Comparison of ENCODE assay signal across 8 cellular contexts in the genomic region with DNA sequence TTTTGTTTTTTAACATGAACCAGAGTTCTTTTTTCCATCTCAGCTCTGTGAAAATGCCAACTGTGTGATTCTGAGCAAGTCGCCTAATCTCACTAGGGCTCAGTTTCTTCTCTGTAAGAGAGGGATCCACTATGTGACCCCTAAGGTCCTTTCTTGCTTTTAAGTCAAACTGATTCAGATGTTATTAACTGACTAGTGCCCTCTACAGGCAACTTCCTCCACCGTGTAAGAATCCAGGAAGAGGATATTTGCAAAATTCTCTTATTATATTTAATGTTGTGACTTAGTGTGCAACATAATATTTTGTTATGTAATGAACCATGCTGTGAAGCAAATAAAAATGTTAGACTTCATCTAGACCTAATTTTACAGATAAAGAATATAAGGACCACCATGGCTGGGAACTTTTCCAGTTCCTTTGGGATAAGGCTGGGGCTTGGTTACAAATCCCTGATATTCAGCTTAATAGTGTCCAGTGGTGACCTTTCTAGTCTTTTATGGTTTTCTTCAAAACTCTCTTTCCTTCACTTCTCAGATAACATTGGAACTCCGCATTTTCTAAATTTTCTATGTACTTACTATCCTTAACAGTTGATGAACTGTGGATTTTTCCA.
DNase-seq lines count a peak whose midpoint lies in the region; ATAC-seq and TF ChIP-seq lines count a peak whose summit lies in the region.

No MANE protein-coding gene starts in this region.

- no peaks in the 10 kb centered on the region for H3K9me3 Mint-ChIP-seq in central memory CD8-positive, alpha-beta T cell

- H3K27ac ChIP-seq in SK-N-MC (no peak overlapping the region), liver (ENCODE audit: low read depth in 1 of 2, low read length in 2 of 2) (no peak overlapping the region), suprapubic skin (no peak overlapping the region)

- H3K36me3 Mint-ChIP-seq in central memory CD8-positive, alpha-beta T cell (ENCODE audit: insufficient read depth) = no peaks in the 10 kb centered on the region

- H3K27me3 ChIP-seq in liver (ENCODE audit: control insufficient read depth in 4 of 4, insufficient read depth in 4 of 4, low read length in 3 of 4) (no peaks in the 10 kb centered on the region), suprapubic skin (no peaks in the 10 kb centered on the region)

- DNase-seq in activated CD4-positive, alpha-beta T cell treated with anti-CD3 and anti-CD28 coated beads for 24 hours (ENCODE audit: low read depth in 2 of 2) = peak; percentile 10 to 46
- no peak for DNase-seq in activated CD4-positive, alpha-beta T cell treated with anti-CD3 and anti-CD28 coated beads for 1 hour
- peak; percentile 67 for DNase-seq in SK-N-MC (ENCODE audit: low read depth, low spot score)
- DNase-seq in central memory CD8-positive, alpha-beta T cell (ENCODE audit: low spot score in 2 of 2) = peak in 1 of 2 donors; percentile 38
- no peak for DNase-seq in suprapubic skin (ENCODE audit: low spot score in 2 of 2)
- DNase-seq in middle frontal gyrus (ENCODE audit: extremely low spot score, low spot score) = no peak

- no peak overlapping the region for H3K27ac Mint-ChIP-seq in central memory CD8-positive, alpha-beta T cell (ENCODE audit: low read depth)

- H3K9me3 ChIP-seq in SK-N-MC (ENCODE audit: low read depth, low read length) = no peaks in the 10 kb centered on the region
- H3K9me3 ChIP-seq in liver (ENCODE audit: control insufficient read depth in 4 of 4, low read length in 3 of 4) = no peaks in the 10 kb centered on the region
- no peaks in the 10 kb centered on the region for H3K9me3 ChIP-seq in suprapubic skin

- peaks cover 0 to 7% (median 0%) of the 10 kb centered on the region in 4 donors for H3K4me1 ChIP-seq in liver (ENCODE audit: control insufficient read depth in 4 of 4, insufficient read depth in 4 of 4, low read length in 3 of 4)
- peaks cover 13% of the 10 kb centered on the region for H3K4me1 ChIP-seq in suprapubic skin

- no peak overlapping the region for H3K9ac ChIP-seq in SK-N-MC (ENCODE audit: insufficient read length)
- no peak overlapping the region for H3K9ac ChIP-seq in liver (ENCODE audit: low read depth in 1 of 2, low read length in 2 of 2)

- H3K36me3 ChIP-seq in SK-N-MC (ENCODE audit: insufficient read depth, low read length) (no peaks in the 10 kb centered on the region), liver (ENCODE audit: control insufficient read depth in 4 of 4, insufficient read depth in 3 of 4, low read depth in 1 of 4, low read length in 3 of 4) (no peaks in the 10 kb centered on the region), suprapubic skin (no peaks in the 10 kb centered on the region)

- TF ChIP-seq EP300 in suprapubic skin (IDR thresholded peaks at IDR 0.05) = no peak

- H3K4me3 Mint-ChIP-seq in central memory CD8-positive, alpha-beta T cell = no peak overlapping the region

- no peak for TF ChIP-seq POLR2A in suprapubic skin (IDR thresholded peaks at IDR 0.05)

- TF ChIP-seq RAD21 in liver (IDR thresholded peaks at IDR 0.05) = peak; percentile 80 to 85

- no peaks in the 10 kb centered on the region for H3K27me3 Mint-ChIP-seq in central memory CD8-positive, alpha-beta T cell

- no peak overlapping the region for H3K4me3 ChIP-seq in SK-N-MC
- no peak overlapping the region for H3K4me3 ChIP-seq in liver (ENCODE audit: low read depth in 1 of 3, low read length in 3 of 3)
- no peak overlapping the region for H3K4me3 ChIP-seq in suprapubic skin

- H3K4me1 Mint-ChIP-seq in central memory CD8-positive, alpha-beta T cell = no peaks in the 10 kb centered on the region

- ATAC-seq in HG02885 (IDR thresholded peaks at IDR 0.05; ENCODE audit: poor library complexity, unreplicated experiment) = peak; percentile 57
- peak; percentile 30 for ATAC-seq in central memory CD8-positive, alpha-beta T cell (replicated peaks; ENCODE audit: extremely low read depth, poor library complexity, severe bottlenecking)

- TF ChIP-seq CTCF in liver (IDR thresholded peaks at IDR 0.05; ENCODE audit: low read depth, low read length, missing input control) = peak; percentile 62
- peak; percentile 43 to 45 for TF ChIP-seq CTCF in suprapubic skin (IDR thresholded peaks at IDR 0.05)

- 61% methylated on average over 3 of the region's 3 CpGs for WGBS in liver
- WGBS in suprapubic skin = 55% methylated on average over 3 of the region's 3 CpGs

TF ChIP-seq in liver, 16 proteins besides CTCF, POLR2A, EP300 and RAD21:
- TF ChIP-seq HNF4G (IDR thresholded peaks at IDR 0.05) (no peak), FOXA1 (IDR thresholded peaks at IDR 0.05) (no peak), SP1 (IDR thresholded peaks at IDR 0.05) (no peak), TAF1 (conservative IDR thresholded peaks at IDR 0.05) (no peak), NR2F2 (IDR thresholded peaks at IDR 0.05) (no peak), JUND (IDR thresholded peaks at IDR 0.05) (no peak), RXRA (IDR thresholded peaks at IDR 0.05) (no peak), HNF4A (conservative IDR thresholded peaks at IDR 0.05) (no peak)
- TF ChIP-seq, protein P1, sequence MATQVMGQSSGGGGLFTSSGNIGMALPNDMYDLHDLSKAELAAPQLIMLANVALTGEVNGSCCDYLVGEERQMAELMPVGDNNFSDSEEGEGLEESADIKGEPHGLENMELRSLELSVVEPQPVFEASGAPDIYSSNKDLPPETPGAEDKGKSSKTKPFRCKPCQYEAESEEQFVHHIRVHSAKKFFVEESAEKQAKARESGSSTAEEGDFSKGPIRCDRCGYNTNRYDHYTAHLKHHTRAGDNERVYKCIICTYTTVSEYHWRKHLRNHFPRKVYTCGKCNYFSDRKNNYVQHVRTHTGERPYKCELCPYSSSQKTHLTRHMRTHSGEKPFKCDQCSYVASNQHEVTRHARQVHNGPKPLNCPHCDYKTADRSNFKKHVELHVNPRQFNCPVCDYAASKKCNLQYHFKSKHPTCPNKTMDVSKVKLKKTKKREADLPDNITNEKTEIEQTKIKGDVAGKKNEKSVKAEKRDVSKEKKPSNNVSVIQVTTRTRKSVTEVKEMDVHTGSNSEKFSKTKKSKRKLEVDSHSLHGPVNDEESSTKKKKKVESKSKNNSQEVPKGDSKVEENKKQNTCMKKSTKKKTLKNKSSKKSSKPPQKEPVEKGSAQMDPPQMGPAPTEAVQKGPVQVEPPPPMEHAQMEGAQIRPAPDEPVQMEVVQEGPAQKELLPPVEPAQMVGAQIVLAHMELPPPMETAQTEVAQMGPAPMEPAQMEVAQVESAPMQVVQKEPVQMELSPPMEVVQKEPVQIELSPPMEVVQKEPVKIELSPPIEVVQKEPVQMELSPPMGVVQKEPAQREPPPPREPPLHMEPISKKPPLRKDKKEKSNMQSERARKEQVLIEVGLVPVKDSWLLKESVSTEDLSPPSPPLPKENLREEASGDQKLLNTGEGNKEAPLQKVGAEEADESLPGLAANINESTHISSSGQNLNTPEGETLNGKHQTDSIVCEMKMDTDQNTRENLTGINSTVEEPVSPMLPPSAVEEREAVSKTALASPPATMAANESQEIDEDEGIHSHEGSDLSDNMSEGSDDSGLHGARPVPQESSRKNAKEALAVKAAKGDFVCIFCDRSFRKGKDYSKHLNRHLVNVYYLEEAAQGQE (IDR thresholded peaks at IDR 0.05) = no peak
- TF ChIP-seq, protein P2, sequence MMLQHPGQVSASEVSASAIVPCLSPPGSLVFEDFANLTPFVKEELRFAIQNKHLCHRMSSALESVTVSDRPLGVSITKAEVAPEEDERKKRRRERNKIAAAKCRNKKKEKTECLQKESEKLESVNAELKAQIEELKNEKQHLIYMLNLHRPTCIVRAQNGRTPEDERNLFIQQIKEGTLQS (IDR thresholded peaks at IDR 0.05) = no peak
- TF ChIP-seq, protein P3, sequence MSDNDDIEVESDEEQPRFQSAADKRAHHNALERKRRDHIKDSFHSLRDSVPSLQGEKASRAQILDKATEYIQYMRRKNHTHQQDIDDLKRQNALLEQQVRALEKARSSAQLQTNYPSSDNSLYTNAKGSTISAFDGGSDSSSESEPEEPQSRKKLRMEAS (IDR thresholded peaks at IDR 0.05) = no peak

Comparison
In these comparisons a context has a peak if more than half of its experiments do, and no peak if none do; other contexts are left out.
1. DNase-seq: peak in activated CD4-positive, alpha-beta T cell treated with anti-CD3 and anti-CD28 coated beads for 24 hours (2 of 2) and SK-N-MC (single experiment); none in activated CD4-positive, alpha-beta T cell treated with anti-CD3 and anti-CD28 coated beads for 1 hour (single experiment), suprapubic skin (0 of 2) and middle frontal gyrus (single experiment).